Comparison of ENCODE assay signal across 16 cellular contexts in genomic region chr18:71673498-71673897, GRCh38.
"Had no signal": no experiment of that assay in that cellular context is flagged by ENCODE, and none has a peak within 500 bp of the region (broad histone marks: within the 10 kb centered on the region; RNA-seq: fewer than 3 reads in every experiment).

No MANE protein-coding gene starts in this region.

- H3K4me3 ChIP-seq: adrenal gland, esophagus squamous epithelium, mucosa of descending colon, prostate gland, right atrium auricular region, testis had no signal

- H3K9me3 ChIP-seq: adrenal gland, mucosa of descending colon, prostate gland, right atrium auricular region, testis had no signal

- H3K36me3 ChIP-seq: adrenal gland, esophagus squamous epithelium, prostate gland, right atrium auricular region had no signal

- H3K4me1 ChIP-seq: adrenal gland, esophagus squamous epithelium, prostate gland, right atrium auricular region, testis had no signal

- H3K27me3 ChIP-seq: adrenal gland, esophagus squamous epithelium, right atrium auricular region, testis had no signal

- DNase-seq: activated CD4-positive, alpha-beta memory T cell treated with anti-CD3 and anti-CD28 coated beads for 36 hours; activated CD4-positive, alpha-beta T cell treated with anti-CD3 and anti-CD28 coated beads for 36 hours; activated gamma-delta T cell treated with Interleukin-2 at 50 U/mL for 16 hours; activated T-cell treated with anti-CD3 and anti-CD28 coated beads for 4 hours; adrenal gland; dermis blood vessel endothelial cell; effector memory CD4-positive, alpha-beta T cell; esophagus squamous epithelium; immature natural killer cell; left cardiac atrium; mesenchymal stem cell; mucosa of descending colon; naive B cell; testis had no signal

- H3K27ac ChIP-seq: adrenal gland, esophagus squamous epithelium, prostate gland, right atrium auricular region, testis had no signal
